ENCODE assay signal across 8 cellular contexts in genomic region chr14:23567186-23568020, GRCh38. TPM values are rescaled to one million over a fixed set of nuclear protein-coding genes. Genes with fewer than 3 reads are reported as not detected.
DNase-seq lines count a peak whose midpoint lies in the region; ATAC-seq, FAIRE-seq and TF ChIP-seq lines count a peak whose summit lies in the region.

AP1G2 (minus strand) TSS chr14:23567791; CDS start chr14:23567314, 477 bp downstream.

- peak within 1 kb of the TSS; percentile 98 for H3K4me3 Mint-ChIP-seq in activated naive CD8-positive, alpha-beta T cell treated with anti-CD3 and anti-CD28 coated beads, Interleukin-2, amount 50 U/mL, for 24 hours

- peak within 1 kb of the TSS; percentile 98 for H3K27ac Mint-ChIP-seq in activated naive CD8-positive, alpha-beta T cell treated with anti-CD3 and anti-CD28 coated beads, Interleukin-2, amount 50 U/mL, for 24 hours

- TF ChIP-seq POLR2A in heart left ventricle (IDR thresholded peaks at IDR 0.05): peak in 1 of 2 donors; percentile 39

- H3K4me3 ChIP-seq in GM12865 (ENCODE audit: low read depth, low read length) (peak within 1 kb of the TSS; percentile 68), heart left ventricle (peak within 1 kb of the TSS; percentile 19 to 80 (median 66)), psoas muscle (peak within 1 kb of the TSS; percentile 78)

- H3K9me3 Mint-ChIP-seq in activated naive CD8-positive, alpha-beta T cell treated with anti-CD3 and anti-CD28 coated beads, Interleukin-2, amount 50 U/mL, for 24 hours: no peaks in the 10 kb centered on the region

- H3K27me3 Mint-ChIP-seq in activated naive CD8-positive, alpha-beta T cell treated with anti-CD3 and anti-CD28 coated beads, Interleukin-2, amount 50 U/mL, for 24 hours: peaks cover 6% of the 10 kb centered on the region

- TF ChIP-seq CTCF in GM12865 (IDR thresholded peaks at IDR 0.05; ENCODE audit: insufficient read depth, low read depth, low read length, missing control alignments) (no peak), heart left ventricle (IDR thresholded peaks at IDR 0.05) (no peak), psoas muscle (IDR thresholded peaks at IDR 0.05) (no peak)

- DNase-seq in GM12865 (ENCODE audit: low read depth): peak; percentile 95
- peak; percentile 68 for DNase-seq in NCI-H128 (lab: John Stamatoyannopoulos, UW; ENCODE audit: unreplicated experiment)
- DNase-seq in T follicular helper cell (ENCODE audit: low read depth): peak; percentile 72
- peak; percentile 94 for DNase-seq in activated naive CD8-positive, alpha-beta T cell treated with anti-CD3 and anti-CD28 coated beads, Interleukin-2, amount 50 U/mL, for 24 hours
- peak; percentile 84 to 92 (median 88) for DNase-seq in heart left ventricle
- DNase-seq in psoas muscle: peak; percentile 84 to 89
- DNase-seq in urothelium cell line (ENCODE audit: low spot score): peak; percentile 91

- FAIRE-seq in urothelium cell line (lab: Jason Lieb, UNC): no peak

- H3K27me3 ChIP-seq in heart left ventricle (peaks cover 0 to 11% (median 0%) of the 10 kb centered on the region in 9 donors), psoas muscle (ENCODE audit: insufficient read depth in 3 of 3, low read length in 2 of 3) (peaks cover 0 to 5% (median 0%) of the 10 kb centered on the region in 3 donors)

- 2 to 4% (median 3%) methylated on average over 50 to 53 of the region's 53 CpGs for WGBS in heart left ventricle, 4 donors
- 3 to 5% (median 3%) methylated on average over 45 to 53 of the region's 53 CpGs for WGBS in psoas muscle, 3 donors

- peaks cover 0 to 40% (median 10%) of the 10 kb centered on the region in 12 donors for H3K4me1 ChIP-seq in heart left ventricle
- peaks cover 3% of the 10 kb centered on the region for H3K4me1 ChIP-seq in psoas muscle

- H3K9me3 ChIP-seq in heart left ventricle: no peaks in the 10 kb centered on the region
- H3K9me3 ChIP-seq in psoas muscle: no peaks in the 10 kb centered on the region

- peaks cover 30% of the 10 kb centered on the region for H3K4me1 Mint-ChIP-seq in activated naive CD8-positive, alpha-beta T cell treated with anti-CD3 and anti-CD28 coated beads, Interleukin-2, amount 50 U/mL, for 24 hours

- H3K36me3 Mint-ChIP-seq in activated naive CD8-positive, alpha-beta T cell treated with anti-CD3 and anti-CD28 coated beads, Interleukin-2, amount 50 U/mL, for 24 hours (ENCODE audit: low read depth): peaks cover 14% of the 10 kb centered on the region

- H3K36me3 ChIP-seq in heart left ventricle (peaks cover 0 to 31% (median 0%) of the 10 kb centered on the region in 9 donors), psoas muscle (ENCODE audit: insufficient read depth in 1 of 2, low read depth in 1 of 2) (no peaks in the 10 kb centered on the region)

- ATAC-seq in HG02678 (IDR thresholded peaks at IDR 0.05; ENCODE audit: unreplicated experiment): peak; percentile 94
- ATAC-seq in activated naive CD8-positive, alpha-beta T cell treated with anti-CD3 and anti-CD28 coated beads, Interleukin-2, amount 50 U/mL, for 24 hours: peak; percentile 96
- ATAC-seq in heart left ventricle: peak; percentile 55 to 82 (median 72)
- ATAC-seq in psoas muscle: peak; percentile 40 to 73 (median 50)

- H3K27ac ChIP-seq in heart left ventricle (peak within 1 kb of the TSS in 11 of 12 donors; percentile 38 to 77 (median 64)), psoas muscle (peak within 1 kb of the TSS; percentile 41)

- intact Hi-C loops in heart left ventricle (cut with DNase I) (loop anchor here in 6 of 10 donors (10.0 kb wide), 2 partner anchors 243 to 303 kb away; partner anchors contain the start of gene PABPN1 (in 5 of the 6)), psoas muscle (cut with DNase I) (loop anchor here in 1 of 2 donors (10.0 kb wide), 1 partner anchor 303 kb away; no protein-coding TSS in a partner anchor)

RNA-seq across cellular contexts. Expression of gene AP1G2, which starts in this region (rescaled TPM):
- 10 to 100 TPM in 5 of 9 donors, 1 to 10 TPM in 4; 7.2 to 33.8 (median 11.6) TPM for total RNA-seq in heart left ventricle
- polyA plus RNA-seq in heart left ventricle: 10 to 100 TPM in 1 of 2 donors, 1 to 10 TPM in 1; 8.8 to 16.6 TPM
- total RNA-seq in psoas muscle: 10 to 100 TPM in 1 of 4 donors, 1 to 10 TPM in 3; 4.4 to 11.0 (median 6.1) TPM
- 1 to 10 TPM; 3.3 to 5.3 (median 4.3) TPM for polyA plus RNA-seq in psoas muscle

Comparison
In these comparisons a context has a peak if more than half of its experiments do, and no peak if none do; other contexts are left out.
1. Peak in every context shown above with its lines: DNase-seq, ATAC-seq, H3K4me3 ChIP-seq and H3K27ac ChIP-seq.